Comparison of ENCODE assay signal across 8 cellular contexts in genomic region chr20:13221673-13222318, GRCh38. TPM values are rescaled to one million over a fixed set of nuclear protein-coding genes. Genes with fewer than 3 reads are reported as not detected.
DNase-seq lines count a peak whose midpoint lies in the region; ATAC-seq and TF ChIP-seq lines count a peak whose summit lies in the region.

No MANE protein-coding gene starts in this region.

- peak overlapping the region; percentile 82 to 85 for H3K4me3 Mint-ChIP-seq in activated T-cell treated with anti-CD3 and anti-CD28 coated beads, Interleukin-2, amount 50 U/mL, for 72 hours
- H3K4me3 Mint-ChIP-seq in nephron progenitor cell, result peak overlapping the region; percentile 89

- H3K36me3 ChIP-seq in subcutaneous abdominal adipose tissue (ENCODE audit: control insufficient read depth in 5 of 5, insufficient read depth in 5 of 5, low read length in 5 of 5), result no peaks in the 10 kb centered on the region

- no peak overlapping the region for H3K9ac ChIP-seq in subcutaneous abdominal adipose tissue (ENCODE audit: low read length in 5 of 5)

- H3K9me3 ChIP-seq in subcutaneous abdominal adipose tissue (ENCODE audit: control insufficient read depth in 5 of 5, low read length in 5 of 5), result peaks cover 0 to 5% (median 0%) of the 10 kb centered on the region in 5 donors

- H3K9me3 Mint-ChIP-seq in activated T-cell treated with anti-CD3 and anti-CD28 coated beads, Interleukin-2, amount 50 U/mL, for 72 hours, result peaks cover 0 to 3% of the 10 kb centered on the region in 2 donors
- peaks cover 10% of the 10 kb centered on the region for H3K9me3 Mint-ChIP-seq in nephron progenitor cell

- H3K27ac ChIP-seq in subcutaneous abdominal adipose tissue (ENCODE audit: low read depth, low read length), result peak overlapping the region; percentile 16

- peaks cover 3 to 7% of the 10 kb centered on the region in 2 donors for H3K36me3 Mint-ChIP-seq in activated T-cell treated with anti-CD3 and anti-CD28 coated beads, Interleukin-2, amount 50 U/mL, for 72 hours (ENCODE audit: insufficient read depth in 2 of 2)
- peaks cover 17% of the 10 kb centered on the region for H3K36me3 Mint-ChIP-seq in nephron progenitor cell (ENCODE audit: low read depth)

- TF ChIP-seq CTCF in fibroblast of pulmonary artery (IDR thresholded peaks at IDR 0.05; ENCODE audit: low read length, missing control alignments) (no peak), nephron progenitor cell (IDR thresholded peaks at IDR 0.05) (no peak)

- peaks cover 13 to 29% (median 19%) of the 10 kb centered on the region in 5 donors for H3K27me3 ChIP-seq in subcutaneous abdominal adipose tissue (ENCODE audit: control insufficient read depth in 5 of 5, insufficient read depth in 4 of 5, low read length in 5 of 5)

- DNase-seq in AG08396 (ENCODE audit: low spot score), result peak; percentile 88
- DNase-seq in NCI-H748 treated with DMSO at 0.1 percent for 48 hours (lab: John Stamatoyannopoulos, UW), result peak; percentile 71
- DNase-seq in activated T-cell treated with anti-CD3 and anti-CD28 coated beads, Interleukin-2, amount 50 U/mL, for 72 hours, result peak; percentile 74 to 79
- peak; percentile 52 for DNase-seq in fibroblast of pulmonary artery (ENCODE audit: low read depth)
- DNase-seq in nephron progenitor cell, result peak; percentile 75

- H3K4me3 ChIP-seq in fibroblast of pulmonary artery (replicated peaks; ENCODE audit: low read depth, low read length) (no peak overlapping the region), subcutaneous abdominal adipose tissue (ENCODE audit: low read depth in 1 of 5, low read length in 5 of 5) (peak overlapping the region; percentile 61 to 73 (median 66))

- peaks cover 46% of the 10 kb centered on the region for H3K27me3 Mint-ChIP-seq in activated T-cell treated with anti-CD3 and anti-CD28 coated beads, Interleukin-2, amount 50 U/mL, for 72 hours (ENCODE audit: low read depth)
- H3K27me3 Mint-ChIP-seq in nephron progenitor cell (ENCODE audit: low read depth, poor library complexity), result peaks cover 29% of the 10 kb centered on the region

- no peak overlapping the region for H3K27ac Mint-ChIP-seq in activated T-cell treated with anti-CD3 and anti-CD28 coated beads, Interleukin-2, amount 50 U/mL, for 72 hours
- peak overlapping the region; percentile 57 for H3K27ac Mint-ChIP-seq in nephron progenitor cell

- H3K4me1 Mint-ChIP-seq in activated T-cell treated with anti-CD3 and anti-CD28 coated beads, Interleukin-2, amount 50 U/mL, for 72 hours (ENCODE audit: low read depth), result peaks cover 15% of the 10 kb centered on the region
- H3K4me1 Mint-ChIP-seq in nephron progenitor cell, result peaks cover 53% of the 10 kb centered on the region

- ATAC-seq in GM18907 (IDR thresholded peaks at IDR 0.05; ENCODE audit: unreplicated experiment) (peak; percentile 93), HG03108 (IDR thresholded peaks at IDR 0.05; ENCODE audit: unreplicated experiment) (peak; percentile 78)
- ATAC-seq in activated T-cell treated with anti-CD3 and anti-CD28 coated beads, Interleukin-2, amount 50 U/mL, for 72 hours (replicated peaks in 1 of 2), result peak; percentile 88 to 90

- H3K4me1 ChIP-seq in subcutaneous abdominal adipose tissue (ENCODE audit: control insufficient read depth in 5 of 5, insufficient read depth in 5 of 5, low read length in 5 of 5), result peaks cover 0 to 36% (median 24%) of the 10 kb centered on the region in 5 donors

RNA-seq across cellular contexts. Expression of gene ISM1, which starts 0.7 kb away (rescaled TPM):
- total RNA-seq in activated T-cell treated with anti-CD3 and anti-CD28 coated beads, Interleukin-2, amount 50 U/mL, for 72 hours, result under 1 TPM; 0.23 to 0.58 TPM
